19 cellular contexts compared by ENCODE assay signal in the genomic region with DNA sequence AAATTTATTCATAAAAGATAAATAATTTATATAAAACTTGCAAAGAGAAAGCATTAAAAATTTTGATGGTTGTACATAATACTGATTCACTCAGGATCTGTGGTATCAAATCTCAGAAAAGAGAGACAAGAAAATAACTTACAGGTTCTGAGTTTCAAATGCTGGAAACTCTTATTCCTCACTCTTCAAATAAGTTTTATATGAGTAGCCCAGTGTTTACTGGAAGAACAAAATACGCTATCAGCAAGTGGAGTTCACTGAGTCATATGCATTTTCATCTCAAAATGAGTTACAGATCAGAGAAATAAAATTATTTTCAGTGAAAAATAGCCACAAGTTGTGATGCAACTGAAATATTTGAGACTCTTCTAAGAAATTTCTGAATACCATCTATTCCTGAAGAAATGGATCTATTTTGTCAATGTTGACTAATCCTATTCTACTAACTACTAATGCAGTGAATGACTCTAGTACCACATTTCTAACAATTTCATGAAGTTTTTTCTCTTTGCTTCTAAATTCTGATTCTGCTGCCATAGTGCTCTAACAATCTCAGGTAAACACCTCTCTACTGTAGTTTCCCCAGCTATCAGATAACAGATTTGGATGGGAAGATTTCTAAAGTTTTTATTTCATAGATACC.
DNase-seq lines count a peak whose midpoint lies in the region; ATAC-seq and TF ChIP-seq lines count a peak whose summit lies in the region.
"Had no signal": no experiment of that assay in that cellular context is flagged by ENCODE, and none has a peak within 500 bp of the region (broad histone marks: within the 10 kb centered on the region; RNA-seq: fewer than 3 reads in every experiment).

No MANE protein-coding gene starts in this region.

- POLR2A ChIA-PET in IMR-90 (lab: Charles Lee; ENCODE audit: unreplicated experiment) = no interaction called here

- no peak for DNase-seq in activated CD8-positive, alpha-beta memory T cell treated with anti-CD3 and anti-CD28 coated beads, Interleukin-2, amount 10 ng/mL, durations not matched to agents 7 days and 5 days
- DNase-seq in activated CD8-positive, alpha-beta memory T cell treated with anti-CD3 and anti-CD28 coated beads, Interleukin-2, amount 50 U/mL, for 4 hours = no peak
- DNase-seq in AG08395 (ENCODE audit: low spot score) (peak; percentile 7), IMR-90 (peak; percentile 20), iris pigment epithelial cell (ENCODE audit: low read depth) (peak; percentile 47), dermis blood vessel endothelial cell (no peak)
- no peak for DNase-seq in activated T-helper 1 cell treated with anti-CD3 and anti-CD28 coated beads, Interleukin-12 subunit alpha, Interleukin-12 subunit beta, Interleukin-2, Interleukin-4 antibody, amounts not matched to agents 30 ng/mL and 10 ng/mL and 1 ng/mL, durations not matched to agents 14 hours and 24 hours and 36 hours (ENCODE audit: low spot score)
- DNase-seq: CD4-positive, CD25-positive, alpha-beta regulatory T cell; DMS79; MV-4-11; NCI-H1694; NCI-H2081; NCI-H2171; NCI-H345; NCI-H524; NCI-H82 had no signal

- no peak overlapping the region for H3K14ac ChIP-seq in IMR-90 (replicated peaks; ENCODE audit: low read depth, low read length)

- no peaks in the 10 kb centered on the region for H3K79me1 ChIP-seq in IMR-90 (ENCODE audit: low read depth in 1 of 2, low read length in 2 of 2)

- H3K9ac ChIP-seq in IMR-90 (ENCODE audit: low read depth, low read length) = no peak overlapping the region

- H4K20me1 ChIP-seq in IMR-90 (ENCODE audit: insufficient read depth, low read length) = no peaks in the 10 kb centered on the region

- peaks cover 25% of the 10 kb centered on the region for H3K36me3 Mint-ChIP-seq in activated CD8-positive, alpha-beta memory T cell treated with anti-CD3 and anti-CD28 coated beads, Interleukin-2, amount 10 ng/mL, durations not matched to agents 7 days and 5 days
- no peaks in the 10 kb centered on the region for H3K36me3 Mint-ChIP-seq in activated T-helper 1 cell treated with anti-CD3 and anti-CD28 coated beads, Interleukin-12 subunit alpha, Interleukin-12 subunit beta, Interleukin-2, Interleukin-4 antibody, amounts not matched to agents 30 ng/mL and 10 ng/mL and 1 ng/mL, durations not matched to agents 14 hours and 24 hours and 36 hours (ENCODE audit: low read depth)
- H3K36me3 Mint-ChIP-seq: IgD-negative memory B cell had no signal

- dilution Hi-C loops in IMR-90 (cut with HindIII; ENCODE audit: low sequenced_read_pairs, unreplicated experiment) = no loop called here

- H4K5ac ChIP-seq in IMR-90 (ENCODE audit: low read depth, low read length) = no peak overlapping the region

- H3K27me3 Mint-ChIP-seq in activated CD8-positive, alpha-beta memory T cell treated with anti-CD3 and anti-CD28 coated beads, Interleukin-2, amount 10 ng/mL, durations not matched to agents 7 days and 5 days = no peaks in the 10 kb centered on the region
- H3K27me3 Mint-ChIP-seq in activated T-helper 1 cell treated with anti-CD3 and anti-CD28 coated beads, Interleukin-12 subunit alpha, Interleukin-12 subunit beta, Interleukin-2, Interleukin-4 antibody, amounts not matched to agents 30 ng/mL and 10 ng/mL and 1 ng/mL, durations not matched to agents 14 hours and 24 hours and 36 hours (ENCODE audit: insufficient read depth) = no peaks in the 10 kb centered on the region
- H3K27me3 Mint-ChIP-seq: CD4-positive, CD25-positive, alpha-beta regulatory T cell; IgD-negative memory B cell had no signal

- H2AFZ ChIP-seq in IMR-90 (replicated peaks; ENCODE audit: low read length, poor library complexity) = no peak overlapping the region

- no peaks in the 10 kb centered on the region for H3K9me3 ChIP-seq in IMR-90 (ENCODE audit: control insufficient read depth, insufficient read depth, low read length)
- H3K9me3 ChIP-seq: A549 had no signal

- H3K36me3 ChIP-seq in IMR-90 (ENCODE audit: control insufficient read depth, insufficient read depth, low read length) = no peaks in the 10 kb centered on the region

- TF ChIP-seq CTCF in IMR-90 (conservative IDR thresholded peaks at IDR 0.05; ENCODE audit: low read depth, low read length) = no peak

- H2BK15ac ChIP-seq in IMR-90 (ENCODE audit: low read depth, low read length) = no peak overlapping the region

- no peak overlapping the region for H3K56ac ChIP-seq in IMR-90 (ENCODE audit: extremely low read depth, insufficient read depth, low read length)

- no peak overlapping the region for H3K4me2 ChIP-seq in IMR-90 (ENCODE audit: low read depth, low read length)
- H3K4me2 ChIP-seq: A549 had no signal

- peaks cover 2% of the 10 kb centered on the region; the same call in 1 of the 2 replicates for H3K4me1 ChIP-seq in IMR-90 (ENCODE audit: control insufficient read depth, insufficient read depth, low read length)

- H3K27ac ChIP-seq in IMR-90 (ENCODE audit: insufficient read depth, low read length) = no peak overlapping the region
- H3K27ac ChIP-seq: A549 had no signal

- intact Hi-C loops in IMR-90 (cut with micrococcal nuclease) = no loop called here
- intact Hi-C loops in activated T-helper 1 cell treated with anti-CD3 and anti-CD28 coated beads, Interleukin-12 subunit alpha, Interleukin-12 subunit beta, Interleukin-2, Interleukin-4 antibody, amounts not matched to agents 30 ng/mL and 10 ng/mL and 1 ng/mL, durations not matched to agents 14 hours and 24 hours and 36 hours (cut with micrococcal nuclease) = no loop called here

- H2AK5ac ChIP-seq in IMR-90 (ENCODE audit: low read depth, low read length) = no peak overlapping the region

- H3K27ac Mint-ChIP-seq in activated CD8-positive, alpha-beta memory T cell treated with anti-CD3 and anti-CD28 coated beads, Interleukin-2, amount 10 ng/mL, durations not matched to agents 7 days and 5 days = peak overlapping the region; percentile 42
- H3K27ac Mint-ChIP-seq in activated T-helper 1 cell treated with anti-CD3 and anti-CD28 coated beads, Interleukin-12 subunit alpha, Interleukin-12 subunit beta, Interleukin-2, Interleukin-4 antibody, amounts not matched to agents 30 ng/mL and 10 ng/mL and 1 ng/mL, durations not matched to agents 14 hours and 24 hours and 36 hours = no peak overlapping the region
- H3K27ac Mint-ChIP-seq: CD4-positive, CD25-positive, alpha-beta regulatory T cell; IgD-negative memory B cell had no signal

- H2BK120ac ChIP-seq in IMR-90 (ENCODE audit: low read depth, low read length) = no peak overlapping the region

- no peak for TF ChIP-seq POLR2A in IMR-90 (IDR thresholded peaks at IDR 0.05; ENCODE audit: low read depth, low read length)

- ATAC-seq in activated CD8-positive, alpha-beta memory T cell treated with anti-CD3 and anti-CD28 coated beads, Interleukin-2, amount 10 ng/mL, durations not matched to agents 7 days and 5 days = no peak
- ATAC-seq in IMR-90 (ENCODE audit: low read depth) = no peak
- ATAC-seq: A549, Panc1 had no signal

- peaks cover 42% of the 10 kb centered on the region for H3K4me1 Mint-ChIP-seq in activated CD8-positive, alpha-beta memory T cell treated with anti-CD3 and anti-CD28 coated beads, Interleukin-2, amount 10 ng/mL, durations not matched to agents 7 days and 5 days
- H3K4me1 Mint-ChIP-seq in activated T-helper 1 cell treated with anti-CD3 and anti-CD28 coated beads, Interleukin-12 subunit alpha, Interleukin-12 subunit beta, Interleukin-2, Interleukin-4 antibody, amounts not matched to agents 30 ng/mL and 10 ng/mL and 1 ng/mL, durations not matched to agents 14 hours and 24 hours and 36 hours (ENCODE audit: low read depth) = no peaks in the 10 kb centered on the region
- H3K4me1 Mint-ChIP-seq: CD4-positive, CD25-positive, alpha-beta regulatory T cell; IgD-negative memory B cell had no signal

- no peak overlapping the region for H4K8ac ChIP-seq in IMR-90 (ENCODE audit: low read depth in 2 of 2, low read length in 2 of 2)

- no peak overlapping the region for H2BK20ac ChIP-seq in IMR-90 (ENCODE audit: low read depth, low read length)

- WGBS in IMR-90 (ENCODE audit: extremely low coverage in 2 of 2, insufficient read length in 1 of 2), 2 experiments = no CpG with 5 or more reads among the region's 1 CpG

- H3K4ac ChIP-seq in IMR-90 (ENCODE audit: low read depth, low read length) = no peak overlapping the region

- no peak for TF ChIP-seq RAD21 in IMR-90 (IDR thresholded peaks at IDR 0.05; ENCODE audit: low read length)

- H4K91ac ChIP-seq in IMR-90 (ENCODE audit: insufficient read depth, low read depth, low read length) = no peak overlapping the region

- H2BK5ac ChIP-seq in IMR-90 (ENCODE audit: low read depth, low read length, poor library complexity, severe bottlenecking) = no peak overlapping the region

- no peak overlapping the region for H3K18ac ChIP-seq in IMR-90 (ENCODE audit: low read depth, low read length)

- no TSS peak for BruUV-seq in IMR-90 (replicated peaks; lab: Mats Ljungman, UMichigan)

- no peak overlapping the region for H3K23ac ChIP-seq in IMR-90 (ENCODE audit: low read depth, low read length)

- H3K9me1 ChIP-seq in IMR-90 (ENCODE audit: insufficient read depth, low read length) = no peaks in the 10 kb centered on the region

- CTCF ChIA-PET in activated CD8-positive, alpha-beta memory T cell treated with anti-CD3 and anti-CD28 coated beads, Interleukin-2, amount 10 ng/mL, durations not matched to agents 7 days and 5 days (lab: Charles Lee) = no interaction called here
- CTCF ChIA-PET in IMR-90 (lab: Yijun Ruan, JAX) = no interaction called here

- no peaks in the 10 kb centered on the region for H3K9me3 Mint-ChIP-seq in activated CD8-positive, alpha-beta memory T cell treated with anti-CD3 and anti-CD28 coated beads, Interleukin-2, amount 10 ng/mL, durations not matched to agents 7 days and 5 days (ENCODE audit: low read depth)
- H3K9me3 Mint-ChIP-seq in activated T-helper 1 cell treated with anti-CD3 and anti-CD28 coated beads, Interleukin-12 subunit alpha, Interleukin-12 subunit beta, Interleukin-2, Interleukin-4 antibody, amounts not matched to agents 30 ng/mL and 10 ng/mL and 1 ng/mL, durations not matched to agents 14 hours and 24 hours and 36 hours = no peaks in the 10 kb centered on the region
- H3K9me3 Mint-ChIP-seq: CD4-positive, CD25-positive, alpha-beta regulatory T cell had no signal

- H2AK9ac ChIP-seq in IMR-90 (replicated peaks; ENCODE audit: low read depth, low read length, poor library complexity) = no peak overlapping the region

- no peaks in the 10 kb centered on the region for H3K27me3 ChIP-seq in IMR-90 (ENCODE audit: control insufficient read depth, insufficient read depth, low read length)

- in situ Hi-C loops in IMR-90 (cut with MboI; ENCODE audit: low sequenced_read_pairs) = no loop called here

- no peak overlapping the region for H3K4me3 ChIP-seq in IMR-90 (ENCODE audit: insufficient read depth, low read depth, low read length)
- H3K4me3 ChIP-seq: A549 had no signal

- H3K4me3 Mint-ChIP-seq in activated CD8-positive, alpha-beta memory T cell treated with anti-CD3 and anti-CD28 coated beads, Interleukin-2, amount 10 ng/mL, durations not matched to agents 7 days and 5 days = no peak overlapping the region
- no peak overlapping the region for H3K4me3 Mint-ChIP-seq in activated T-helper 1 cell treated with anti-CD3 and anti-CD28 coated beads, Interleukin-12 subunit alpha, Interleukin-12 subunit beta, Interleukin-2, Interleukin-4 antibody, amounts not matched to agents 30 ng/mL and 10 ng/mL and 1 ng/mL, durations not matched to agents 14 hours and 24 hours and 36 hours
- H3K4me3 Mint-ChIP-seq: CD4-positive, CD25-positive, alpha-beta regulatory T cell; IgD-negative memory B cell had no signal

TF ChIP-seq in IMR-90, 13 proteins besides CTCF, POLR2A, EP300 and RAD21 (continues in another document):
- TF ChIP-seq MAZ (IDR thresholded peaks at IDR 0.05; ENCODE audit: borderline replicate concordance, low read depth, low read length) = no peak

Comparison
In these comparisons a context has a peak if more than half of its experiments do, and no peak if none do; other contexts are left out.
1. DNase-seq: peak in AG08395 (single experiment), IMR-90 (single experiment) and iris pigment epithelial cell (single experiment); none in activated CD8-positive, alpha-beta memory T cell treated with anti-CD3 and anti-CD28 coated beads, Interleukin-2, amount 10 ng/mL, durations not matched to agents 7 days and 5 days (single experiment), activated CD8-positive, alpha-beta memory T cell treated with anti-CD3 and anti-CD28 coated beads, Interleukin-2, amount 50 U/mL, for 4 hours (single experiment), dermis blood vessel endothelial cell (single experiment) and activated T-helper 1 cell treated with anti-CD3 and anti-CD28 coated beads, Interleukin-12 subunit alpha, Interleukin-12 subunit beta, Interleukin-2, Interleukin-4 antibody, amounts not matched to agents 30 ng/mL and 10 ng/mL and 1 ng/mL, durations not matched to agents 14 hours and 24 hours and 36 hours (single experiment).